11 cellular contexts compared by ENCODE assay signal in the genomic region with DNA sequence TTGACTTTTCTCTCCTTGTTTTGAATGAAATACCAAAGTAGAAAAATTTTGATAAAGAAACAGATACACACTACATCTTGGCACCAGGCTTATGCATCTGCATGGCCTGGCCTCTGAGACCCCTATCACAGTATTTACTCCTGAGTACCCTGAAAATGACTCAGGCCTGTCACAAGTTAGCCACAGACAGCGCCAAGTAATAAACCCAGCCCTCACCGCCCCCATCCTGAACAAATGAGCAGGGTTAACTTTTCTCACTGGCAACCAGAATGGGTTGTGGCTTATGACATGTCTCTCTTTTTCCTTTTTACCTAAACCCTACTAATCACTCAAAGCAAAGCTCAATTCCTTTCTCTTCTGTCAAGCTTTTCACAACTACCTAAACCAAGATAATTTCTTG. TPM values are rescaled to one million over a fixed set of nuclear protein-coding genes. Genes with fewer than 3 reads are reported as not detected.
DNase-seq lines count a peak whose midpoint lies in the region; ATAC-seq, FAIRE-seq and TF ChIP-seq lines count a peak whose summit lies in the region.
"Had no signal": no experiment of that assay in that cellular context is flagged by ENCODE, and none has a peak within 500 bp of the region (broad histone marks: within the 10 kb centered on the region; RNA-seq: fewer than 3 reads in every experiment).

No MANE protein-coding gene starts in this region.

- H3K27ac ChIP-seq in prostate gland: peak overlapping the region; percentile 65 to 66

- in situ Hi-C loops in astrocyte of the spinal cord (cut with HindIII; ENCODE audit: low sequenced_read_pairs): no loop called here

- no peaks in the 10 kb centered on the region for H3K27me3 ChIP-seq in prostate gland (replicated peaks; ENCODE audit: insufficient read depth)
- H3K27me3 ChIP-seq: brain microvascular endothelial cell had no signal

- WGBS in prostate gland: 48% methylated on average over 2 of the region's 2 CpGs

- peaks cover 7% of the 10 kb centered on the region for H3K4me1 ChIP-seq in prostate gland (replicated peaks)

- no peaks in the 10 kb centered on the region for H3K9me3 ChIP-seq in prostate gland

- DNase-seq in GM12891 (ENCODE audit: insufficient read length, low spot score): no peak
- peak; percentile 46 for DNase-seq in astrocyte of the spinal cord (ENCODE audit: low read depth, low spot score)
- no peak for DNase-seq in prostate gland (ENCODE audit: low spot score)
- DNase-seq in NCI-H1930 (lab: John Stamatoyannopoulos, UW): no peak
- DNase-seq in SKM-1 treated with dmso at 0.1 percent for 144 hours (lab: John Stamatoyannopoulos, UW; ENCODE audit: unreplicated experiment): no peak
- DNase-seq: brain microvascular endothelial cell, SW 1271 had no signal

- H3K36me3 ChIP-seq in prostate gland: no peaks in the 10 kb centered on the region
- H3K36me3 ChIP-seq: brain microvascular endothelial cell had no signal

- intact Hi-C loops in prostate gland (cut with DNase I): no loop called here

- TF ChIP-seq POLR2A in GM12891 (IDR thresholded peaks at IDR 0.05; ENCODE audit: low read depth, low read length): no peak
- no peak for TF ChIP-seq POLR2A in prostate gland (IDR thresholded peaks at IDR 0.05)

- H3K4me3 ChIP-seq in astrocyte of the spinal cord (ENCODE audit: low read depth, low read length) (no peak overlapping the region), prostate gland (no peak overlapping the region)

- peak; percentile 35 for FAIRE-seq in GM12891 (lab: Jason Lieb, UNC)
- FAIRE-seq: H1 had no signal

- TF ChIP-seq CTCF in astrocyte of the spinal cord (IDR thresholded peaks at IDR 0.05; ENCODE audit: low read depth, low read length): no peak
- TF ChIP-seq CTCF in prostate gland (IDR thresholded peaks at IDR 0.05): no peak

- ATAC-seq in HG02938 (IDR thresholded peaks at IDR 0.05; ENCODE audit: unreplicated experiment) (peak; percentile 58), HG03457 (IDR thresholded peaks at IDR 0.05; ENCODE audit: unreplicated experiment) (no peak), GM21528 (IDR thresholded peaks at IDR 0.05; ENCODE audit: low FRiP score, unreplicated experiment) (no peak)

TF ChIP-seq in GM12891, 5 proteins besides CTCF, POLR2A, EP300 and RAD21:
- TF ChIP-seq POLR2AphosphoS5 (IDR thresholded peaks at IDR 0.05; ENCODE audit: low read depth, low read length): no peak
- no peak for TF ChIP-seq POU2F2 (IDR thresholded peaks at IDR 0.05; ENCODE audit: low read depth, low read length)
- no peak for TF ChIP-seq TAF1 (IDR thresholded peaks at IDR 0.05; ENCODE audit: low read depth, low read length)
- TF ChIP-seq SPI1 (IDR thresholded peaks at IDR 0.05; ENCODE audit: low read depth, low read length): no peak
- no peak for TF ChIP-seq PAX5 (IDR thresholded peaks at IDR 0.05; ENCODE audit: insufficient read depth, low read length, severe bottlenecking)

RNA-seq across cellular contexts. Expression of a gene that starts 35.3 kb away (rescaled TPM):
- 5.3 TPM for polyA plus RNA-seq in GM12891 (2012; ENCODE audit: low read depth, missing spikeins)
- 10 to 100 TPM; 23.7 to 27.1 TPM for total RNA-seq in prostate gland
